In genomic region chr1:223825767-223826461, GRCh38 we compare ENCODE assay signal across 13 cellular contexts. TPM values are rescaled to one million over a fixed set of nuclear protein-coding genes. Genes with fewer than 3 reads are reported as not detected.
A peak's percentile ranks its signal among the peaks of the same experiment; 100 is the strongest.
DNase-seq lines count a peak whose midpoint lies in the region; ATAC-seq and TF ChIP-seq lines count a peak whose summit lies in the region.
"Had no signal": no experiment of that assay in that cellular context is flagged by ENCODE, and none has a peak within 500 bp of the region (broad histone marks: within the 10 kb centered on the region; RNA-seq: fewer than 3 reads in every experiment).

No MANE protein-coding gene starts in this region.

- no peak for TF ChIP-seq POLR2A in prostate gland (IDR thresholded peaks at IDR 0.05)

- H3K27me3 ChIP-seq in prostate gland (replicated peaks; ENCODE audit: insufficient read depth): no peaks in the 10 kb centered on the region
- H3K27me3 ChIP-seq: SJSA1 had no signal

- H3K36me3 Mint-ChIP-seq in T-cell (peaks cover 11% of the 10 kb centered on the region), immature natural killer cell (peaks cover 0 to 3% (median 0%) of the 10 kb centered on the region in 3 donors)

- H3K4me1 Mint-ChIP-seq in T-cell (peaks cover 67 to 74% (median 68%) of the 10 kb centered on the region in 3 donors), immature natural killer cell (peaks cover 44 to 75% of the 10 kb centered on the region in 2 donors)

- CTCF ChIA-PET in T-cell (lab: Charles Lee): interaction anchor here (0.5 to 0.8 kb wide), 2 partner anchors 16 to 23 kb away, joined by 3 read pairs; no protein-coding TSS in a partner anchor

- peak; percentile 99 for DNase-seq in AML-193 (lab: John Stamatoyannopoulos, UW)
- DNase-seq in GF-D8 (lab: John Stamatoyannopoulos, UW): peak; percentile 96
- DNase-seq in T-cell: no peak
- DNase-seq in immature natural killer cell: peak in 1 of 3 donors; percentile 6
- no peak for DNase-seq in NCI-H748 treated with DMSO at 0.1 percent for 48 hours (lab: John Stamatoyannopoulos, UW)
- no peak for DNase-seq in prostate gland (ENCODE audit: low spot score)
- DNase-seq in omental fat pad (ENCODE audit: low spot score): no peak
- DNase-seq: activated naive CD4-positive, alpha-beta T cell treated with anti-CD3 and anti-CD28 coated beads for 36 hours; NCI-H1092 treated with DMSO at 0.1 percent for 48 hours; NCI-H510A treated with DMSO at 0.1 percent for 48 hours; nephron progenitor cell had no signal

- TF ChIP-seq CTCF in prostate gland (IDR thresholded peaks at IDR 0.05): no peak
- TF ChIP-seq CTCF in omental fat pad (IDR thresholded peaks at IDR 0.05): no peak

- ATAC-seq in T-cell (replicated peaks in 1 of 4) (peak in 3 of 4 experiments; percentile 15 to 52 (median 47)), HG03457 (IDR thresholded peaks at IDR 0.05; ENCODE audit: unreplicated experiment) (no peak), omental fat pad (ENCODE audit: low FRiP score) (no peak)

- no peaks in the 10 kb centered on the region for H3K4me1 ChIP-seq in prostate gland (replicated peaks)
- H3K4me1 ChIP-seq: SJSA1 had no signal

- WGBS in prostate gland: 75% methylated on average over 8 of the region's 8 CpGs

- H3K4me3 Mint-ChIP-seq in T-cell (peak overlapping the region; percentile 11 to 41 (median 21)), immature natural killer cell (peak overlapping the region; percentile 28 to 59 (median 55))
- H3K4me3 Mint-ChIP-seq: activated naive CD4-positive, alpha-beta T cell treated with anti-CD3 and anti-CD28 coated beads for 36 hours; nephron progenitor cell had no signal

- H3K9me3 ChIP-seq in prostate gland: no peaks in the 10 kb centered on the region
- H3K9me3 ChIP-seq: SJSA1 had no signal

- H3K27me3 Mint-ChIP-seq in T-cell (no peaks in the 10 kb centered on the region), immature natural killer cell (ENCODE audit: low read depth in 3 of 3) (peaks cover 0 to 3% (median 0%) of the 10 kb centered on the region in 3 donors)

- no peaks in the 10 kb centered on the region for H3K36me3 ChIP-seq in prostate gland

- no peak overlapping the region for H3K27ac ChIP-seq in prostate gland
- H3K27ac ChIP-seq: SJSA1 had no signal

- H3K4me3 ChIP-seq in prostate gland: no peak overlapping the region
- H3K4me3 ChIP-seq: SJSA1 had no signal

- intact Hi-C loops in prostate gland (cut with DNase I): no loop called here

- peak overlapping the region in 1 of 2 donors; percentile 17 for H3K27ac Mint-ChIP-seq in T-cell
- H3K27ac Mint-ChIP-seq in immature natural killer cell: peak overlapping the region; percentile 10 to 80 (median 43)
- H3K27ac Mint-ChIP-seq: activated naive CD4-positive, alpha-beta T cell treated with anti-CD3 and anti-CD28 coated beads for 36 hours; nephron progenitor cell had no signal

- POLR2A ChIA-PET in T-cell (lab: Charles Lee): interaction anchor here in 1 of 2 donors (0.7 to 1.1 kb wide), 2 partner anchors 12 to 20 kb away, joined by 3 to 9 read pairs; partner anchors contain the start of gene TP53BP2

- H3K9me3 Mint-ChIP-seq in T-cell (no peaks in the 10 kb centered on the region), immature natural killer cell (no peaks in the 10 kb centered on the region)
- H3K9me3 Mint-ChIP-seq: activated naive CD4-positive, alpha-beta T cell treated with anti-CD3 and anti-CD28 coated beads for 36 hours; nephron progenitor cell had no signal

RNA-seq across cellular contexts. Expression of gene TP53BP2, which starts 19.8 kb away (rescaled TPM):
- total RNA-seq in T-cell: 10 to 100 TPM; 46.9 to 84.0 (median 53.1) TPM
- 10 to 100 TPM in 1 of 3 donors, 1 to 10 TPM in 2; 3.5 to 16.7 (median 5.2) TPM for polyA plus RNA-seq in immature natural killer cell
- total RNA-seq in prostate gland: 100 to 1,000 TPM in 1 of 2 donors, 10 to 100 TPM in 1; 28.0 to 103 TPM
- total RNA-seq in omental fat pad: 10 to 100 TPM; 33.7 to 65.9 (median 48.6) TPM

Comparison
In these comparisons a context has a peak if more than half of its experiments do, and no peak if none do; other contexts are left out.
1. DNase-seq: peak in AML-193 (2 of 2) and GF-D8 (single experiment); none in T-cell (0 of 34), NCI-H748 treated with DMSO at 0.1 percent for 48 hours (single experiment), prostate gland (single experiment) and omental fat pad (single experiment).
2. ATAC-seq: peak in T-cell (3 of 4); none in HG03457 (single experiment) and omental fat pad (single experiment).